In genomic region chr2:234179031-234179363, GRCh38 we compare ENCODE assay signal across 19 cellular contexts.
DNase-seq lines count a peak whose midpoint lies in the region; ATAC-seq, FAIRE-seq and TF ChIP-seq lines count a peak whose summit lies in the region.
"Had no signal": no experiment of that assay in that cellular context is flagged by ENCODE, and none has a peak within 500 bp of the region (broad histone marks: within the 10 kb centered on the region; RNA-seq: fewer than 3 reads in every experiment).

No MANE protein-coding gene starts in this region.

- H4K20me1 ChIP-seq in BLaER1 treated with 17β-estradiol and CSF1 and Interleukin-3, amounts not matched to agents 10 nM and 100 nM: no peaks in the 10 kb centered on the region
- no peaks in the 10 kb centered on the region for H4K20me1 ChIP-seq in PC-3 (ENCODE audit: low read length)

- ATAC-seq in PC-3 (no peak), foreskin keratinocyte (no peak)
- ATAC-seq: K562 had no signal

- no peaks in the 10 kb centered on the region for H3F3A ChIP-seq in PC-3 (ENCODE audit: low read length, unreplicated experiment)

- no peak overlapping the region for H3K27ac ChIP-seq in BLaER1 treated with 17β-estradiol and CSF1 and Interleukin-3, amounts not matched to agents 10 nM and 100 nM
- H3K27ac ChIP-seq in PC-3 (ENCODE audit: low read length) (no peak overlapping the region), foreskin keratinocyte (no peak overlapping the region)
- H3K27ac ChIP-seq: C4-2B, HL-60 had no signal

- peaks cover 0 to 14% (median 7%) of the 10 kb centered on the region in 11 experiments; a peak in 10 of 22 replicates for H3K9me3 ChIP-seq in BLaER1 treated with 17β-estradiol and CSF1 and Interleukin-3, amounts not matched to agents 10 nM and 100 nM (replicated peaks in 1 of 11)
- no peaks in the 10 kb centered on the region for H3K9me3 ChIP-seq in PC-3 (ENCODE audit: low read length)

- no TSS peak for BruUV-seq in PC-3 (replicated peaks; lab: Mats Ljungman, UMichigan)

- no peaks in the 10 kb centered on the region for H3K79me2 ChIP-seq in PC-3 (ENCODE audit: low read length)

- intact Hi-C loops in PC-3 (cut with micrococcal nuclease): no loop called here

- H3K4me2 ChIP-seq in BLaER1 treated with 17β-estradiol and CSF1 and Interleukin-3, amounts not matched to agents 10 nM and 100 nM: peak overlapping the region in 6 of 11 experiments; percentile 3 to 53 (median 38); a peak in 6 of 22 replicates
- peak overlapping the region; percentile 55; the same call in 1 of the 2 replicates for H3K4me2 ChIP-seq in PC-3 (ENCODE audit: low read length)

- DNase-seq in PC-3 (no peak), bronchial epithelial cell (ENCODE audit: low read depth) (no peak), foreskin keratinocyte (no peak), NCI-H2081 (lab: John Stamatoyannopoulos, UW) (no peak)
- no peak for DNase-seq in stimulated activated CD4-positive, alpha-beta T cell treated with anti-CD3 and anti-CD28 coated beads, Interleukin-15, amount 100 ng/mL, for 24 hours
- DNase-seq: CD4-positive, alpha-beta T cell; COR-L47; DMS 273 treated with DMSO at 0.1 percent for 48 hours; DND-41; H9 had no signal

- no peak overlapping the region for H2AFZ ChIP-seq in PC-3 (ENCODE audit: low read length)

- peaks cover 0 to 17% (median 0%) of the 10 kb centered on the region in 11 experiments; a peak in 5 of 22 replicates for H3K36me3 ChIP-seq in BLaER1 treated with 17β-estradiol and CSF1 and Interleukin-3, amounts not matched to agents 10 nM and 100 nM
- no peaks in the 10 kb centered on the region for H3K36me3 ChIP-seq in PC-3 (ENCODE audit: low read depth, low read length)
- no peaks in the 10 kb centered on the region for H3K36me3 ChIP-seq in bronchial epithelial cell (ENCODE audit: control insufficient read depth, insufficient read depth, low read length)

- H3K9me2 ChIP-seq in PC-3 (replicated peaks; ENCODE audit: low read length): no peaks in the 10 kb centered on the region

- CTCF ChIA-PET in PC-3 (lab: Charles Lee): interaction anchor here (0.7 to 1.2 kb wide), 2 partner anchors 32 to 366 kb away, joined by 3 read pairs; no protein-coding TSS in a partner anchor

- no peak overlapping the region for H3K9ac ChIP-seq in BLaER1 treated with 17β-estradiol and CSF1 and Interleukin-3, amounts not matched to agents 10 nM and 100 nM
- H3K9ac ChIP-seq in PC-3 (ENCODE audit: low read length): no peak overlapping the region

- H3K4me1 ChIP-seq in BLaER1 treated with 17β-estradiol and CSF1 and Interleukin-3, amounts not matched to agents 10 nM and 100 nM: peaks cover 0 to 32% (median 7%) of the 10 kb centered on the region in 10 experiments; a peak in 9 of 20 replicates
- H3K4me1 ChIP-seq in PC-3 (ENCODE audit: insufficient read depth, low read length) (peaks cover 14% of the 10 kb centered on the region), foreskin keratinocyte (no peaks in the 10 kb centered on the region)

- H3K4me3 ChIP-seq in BLaER1 treated with 17β-estradiol and CSF1 and Interleukin-3, amounts not matched to agents 10 nM and 100 nM: no peak overlapping the region
- H3K4me3 ChIP-seq in PC-3 (ENCODE audit: low read length) (no peak overlapping the region), bronchial epithelial cell (ENCODE audit: low read depth, low read length) (no peak overlapping the region)
- H3K4me3 ChIP-seq: K562 had no signal

- no peak for TF ChIP-seq CTCF in PC-3 (conservative IDR thresholded peaks at IDR 0.05; ENCODE audit: low read depth, low read length)
- TF ChIP-seq CTCF in bronchial epithelial cell (IDR thresholded peaks at IDR 0.05; ENCODE audit: insufficient read depth, low read length, severe bottlenecking): no peak
- TF ChIP-seq CTCF in foreskin keratinocyte (conservative IDR thresholded peaks at IDR 0.05): no peak

- POLR2A ChIA-PET in PC-3 (lab: Charles Lee; ENCODE audit: unreplicated experiment): interaction anchor here (0.6 kb wide), 2 partner anchors 243 to 1871 kb away, joined by 3 to 4 read pairs; no protein-coding TSS in a partner anchor

- H3K27me3 ChIP-seq in BLaER1 treated with 17β-estradiol and CSF1 and Interleukin-3, amounts not matched to agents 10 nM and 100 nM: no peaks in the 10 kb centered on the region
- no peaks in the 10 kb centered on the region for H3K27me3 ChIP-seq in PC-3 (ENCODE audit: low read length)
- H3K27me3 ChIP-seq in bronchial epithelial cell (ENCODE audit: control insufficient read depth, insufficient read depth, low read length): no peaks in the 10 kb centered on the region
- no peaks in the 10 kb centered on the region for H3K27me3 ChIP-seq in foreskin keratinocyte

- FAIRE-seq in bronchial epithelial cell (lab: Jason Lieb, UNC): peak; percentile 13
- FAIRE-seq: G401.6, GM12891, GM19239, H1, HTR-8/SVneo, K562 had no signal
